Comparison of ENCODE assay signal across 2 cellular contexts in genomic region chr3:159640220-159640619, GRCh38.
A peak's percentile ranks its signal among the peaks of the same experiment; 100 is the strongest.
TF ChIP-seq lines count a peak whose summit lies in the region.

No MANE protein-coding gene starts in this region.

TF ChIP-seq in HepG2, 621 proteins besides CTCF, POLR2A, EP300 and RAD21:
- TF ChIP-seq KLF13 (CRISPR knock-in tag; IDR thresholded peaks at IDR 0.05), result no peak
- peak; percentile 41; the same call in 1 of the 2 replicates for TF ChIP-seq CEBPB (IDR thresholded peaks at IDR 0.05; ENCODE audit: borderline replicate concordance, low read depth, low read length)
- TF ChIP-seq SMAD9 (CRISPR knock-in tag; IDR thresholded peaks at IDR 0.05), result no peak
- no peak for TF ChIP-seq ZFP36L1 (CRISPR knock-in tag; IDR thresholded peaks at IDR 0.05)

TF ChIP-seq in H1, 55 proteins besides CTCF, POLR2A, EP300 and RAD21:
- TF ChIP-seq SIRT6 (IDR thresholded peaks at IDR 0.05; ENCODE audit: low read length) (no peak), CEBPB (IDR thresholded peaks at IDR 0.05; ENCODE audit: low read depth, low read length) (peak; percentile 65)
